Comparison of ENCODE assay signal across 14 cellular contexts in the genomic region with DNA sequence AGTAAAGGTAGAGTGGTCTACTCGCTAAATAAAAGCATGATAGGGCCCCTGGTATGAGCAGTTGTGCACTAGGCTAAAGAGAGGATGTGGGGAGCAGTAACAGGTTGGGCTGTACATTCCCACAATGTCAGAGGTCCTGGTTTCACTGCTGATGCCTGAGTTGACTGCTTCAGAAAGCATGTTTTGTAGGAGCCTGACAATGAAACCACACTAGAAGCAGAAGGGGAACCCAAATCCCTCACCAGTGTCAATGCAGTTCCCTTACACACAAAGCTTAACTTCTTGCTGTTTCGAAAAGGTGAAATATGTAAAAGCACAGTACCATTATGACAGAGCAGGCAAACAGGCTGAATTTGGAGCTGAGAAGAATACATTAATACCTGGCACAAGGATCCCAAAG.
DNase-seq lines count a peak whose midpoint lies in the region; ATAC-seq and TF ChIP-seq lines count a peak whose summit lies in the region.
"Had no signal": no experiment of that assay in that cellular context is flagged by ENCODE, and none has a peak within 500 bp of the region (broad histone marks: within the 10 kb centered on the region; RNA-seq: fewer than 3 reads in every experiment).

No MANE protein-coding gene starts in this region.

- TF ChIP-seq CTCF in spleen (IDR thresholded peaks at IDR 0.05 in 8 of 11, conservative IDR thresholded peaks at IDR 0.05 in 3 of 11): no peak
- TF ChIP-seq CTCF in brain microvascular endothelial cell (IDR thresholded peaks at IDR 0.05; ENCODE audit: low read depth, low read length, missing control alignments): no peak

- no peak overlapping the region for H3K4me3 ChIP-seq in spleen
- no peak overlapping the region for H3K4me3 ChIP-seq in brain microvascular endothelial cell (ENCODE audit: low read depth, low read length)
- H3K4me3 ChIP-seq: sigmoid colon, SJSA1, transverse colon had no signal

- intact Hi-C loops in spleen (cut with DNase I; ENCODE audit: low total_unique reads): no loop called here

- no peak overlapping the region for H3K27ac ChIP-seq in spleen
- no peak overlapping the region for H3K27ac ChIP-seq in brain microvascular endothelial cell
- H3K27ac ChIP-seq: sigmoid colon, SJSA1, transverse colon had no signal

- WGBS in spleen, 5 donors: 77 to 85% (median 83%) methylated on average over 2 of the region's 2 CpGs

- no peaks in the 10 kb centered on the region for H3K4me1 ChIP-seq in spleen
- H3K4me1 ChIP-seq: sigmoid colon, SJSA1, transverse colon had no signal

- H3K9me3 ChIP-seq in spleen: no peaks in the 10 kb centered on the region
- H3K9me3 ChIP-seq: sigmoid colon, SJSA1, transverse colon had no signal

- H3K27me3 ChIP-seq in spleen (replicated peaks in 1 of 7) (no peaks in the 10 kb centered on the region), brain microvascular endothelial cell (replicated peaks) (no peaks in the 10 kb centered on the region)
- H3K27me3 ChIP-seq: sigmoid colon, SJSA1, transverse colon had no signal

- in situ Hi-C loops in brain microvascular endothelial cell (cut with HindIII; ENCODE audit: low pct_ligation_motif_present, low sequenced_read_pairs): no loop called here

- H3K36me3 ChIP-seq in spleen (no peaks in the 10 kb centered on the region), brain microvascular endothelial cell (replicated peaks) (no peaks in the 10 kb centered on the region)
- H3K36me3 ChIP-seq: sigmoid colon, SJSA1, transverse colon had no signal

- DNase-seq in NCI-H1105 (lab: John Stamatoyannopoulos, UW) (no peak), spleen (no peak), brain microvascular endothelial cell (no peak), 8988T (no peak)
- DNase-seq: activated gamma-delta T cell treated with Interleukin-2 at 50 U/mL for 16 hours, C1 segment of cervical spinal cord, NCI-H510A, sigmoid colon, transverse colon had no signal

- ATAC-seq in GM18517 (IDR thresholded peaks at IDR 0.05; ENCODE audit: unreplicated experiment) (peak; percentile 74), GM21367 (IDR thresholded peaks at IDR 0.05; ENCODE audit: unreplicated experiment) (peak; percentile 68), HG02943 (IDR thresholded peaks at IDR 0.05; ENCODE audit: low read depth, unreplicated experiment) (peak; percentile 61), HG03571 (IDR thresholded peaks at IDR 0.05; ENCODE audit: unreplicated experiment) (peak; percentile 82)

- TF ChIP-seq POLR2A in spleen (IDR thresholded peaks at IDR 0.05): no peak
